ENCODE assay signal across 12 cellular contexts in the genomic region with DNA sequence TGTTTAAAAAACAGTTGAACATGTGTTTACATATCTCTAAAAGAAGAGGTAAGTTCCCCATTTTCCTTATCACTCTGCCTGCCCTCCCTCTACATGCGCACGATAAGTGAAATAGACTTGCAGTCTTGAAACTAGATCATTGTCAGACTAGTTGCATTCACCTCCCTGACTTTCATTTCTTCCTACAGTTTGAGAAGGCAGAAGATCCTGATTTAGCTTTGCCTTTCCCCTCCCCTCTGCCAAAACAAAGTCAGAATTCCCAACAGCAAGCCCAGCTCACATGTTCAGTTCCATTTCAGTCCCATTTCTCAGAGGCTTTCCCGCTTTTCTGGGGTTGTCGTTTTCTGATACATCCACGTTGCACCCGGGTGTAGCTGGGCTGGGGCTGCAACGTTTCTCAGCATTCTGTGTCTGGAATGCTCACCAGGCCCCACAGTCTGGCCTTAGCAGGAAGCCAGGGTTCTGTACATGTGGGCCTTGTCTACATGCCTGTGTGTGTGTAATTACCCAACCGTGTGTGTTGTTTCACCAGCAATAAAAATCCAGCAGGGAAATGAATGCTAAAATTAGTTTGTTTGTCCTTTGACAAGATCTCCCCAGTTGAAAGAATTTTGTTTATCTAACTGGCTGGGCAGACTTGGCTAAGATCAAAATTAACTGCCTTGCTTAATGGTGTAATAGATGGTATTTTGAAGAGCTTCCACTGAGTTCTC.
DNase-seq lines count a peak whose midpoint lies in the region; TF ChIP-seq lines count a peak whose summit lies in the region.
"Had no signal": no experiment of that assay in that cellular context is flagged by ENCODE, and none has a peak within 500 bp of the region (broad histone marks: within the 10 kb centered on the region; RNA-seq: fewer than 3 reads in every experiment).

No MANE protein-coding gene starts in this region.

- H3K36me3 ChIP-seq in PC-9 (ENCODE audit: low read depth): no peaks in the 10 kb centered on the region

- H4K20me1 ChIP-seq in PC-9 (ENCODE audit: insufficient read depth): no peaks in the 10 kb centered on the region

- H3K79me2 ChIP-seq in PC-9 (ENCODE audit: low read depth): 0 out of 2 replicates have a peak, but pooled peaks cover 10% of the 10 kb centered on the region

- intact Hi-C loops in PC-9 (cut with micrococcal nuclease; ENCODE audit: unreplicated experiment): no loop called here

- peak overlapping the region; percentile 100 for H3K27ac ChIP-seq in PC-9
- H3K27ac ChIP-seq: HL-60 had no signal

- peaks cover 56% of the 10 kb centered on the region for H3K4me1 ChIP-seq in PC-9 (replicated peaks; ENCODE audit: insufficient read depth)

- CTCF ChIA-PET in PC-9 (lab: Charles Lee): no interaction called here

- DNase-seq in AG10803 (ENCODE audit: low read depth): peak; percentile 95
- peak in 1 of 2 experiments; percentile 48 for DNase-seq in PC-9
- peak; percentile 95 for DNase-seq in fibroblast of villous mesenchyme (ENCODE audit: low read depth)
- DNase-seq in non-pigmented ciliary epithelial cell (ENCODE audit: low read depth): peak; percentile 43
- no peak for DNase-seq in mucosa of gallbladder (ENCODE audit: low spot score)
- no peak for DNase-seq in MV-4-11 (lab: John Stamatoyannopoulos, UW)
- no peak for DNase-seq in kidney glomerular epithelial cell (lab: John Stamatoyannopoulos, UW)
- DNase-seq in HPDE6-E6E7 (ENCODE audit: extremely low spot score): no peak
- DNase-seq: CD4-positive, CD25-positive, alpha-beta regulatory T cell; naive thymus-derived CD4-positive, alpha-beta T cell had no signal

- no peaks in the 10 kb centered on the region for H3K9me3 ChIP-seq in PC-9 (ENCODE audit: insufficient read depth, low read depth)

- no peaks in the 10 kb centered on the region for H3K9me2 ChIP-seq in PC-9 (ENCODE audit: insufficient read depth)

- peaks cover 38% of the 10 kb centered on the region for H3F3A ChIP-seq in PC-9 (ENCODE audit: insufficient read depth, low read depth)

- POLR2A ChIA-PET in PC-9 (lab: Charles Lee; ENCODE audit: unreplicated experiment): no interaction called here

- TF ChIP-seq CTCF in AG10803 (conservative IDR thresholded peaks at IDR 0.05; ENCODE audit: low read length) (no peak), PC-9 (conservative IDR thresholded peaks at IDR 0.05) (no peak), fibroblast of villous mesenchyme (IDR thresholded peaks at IDR 0.05; ENCODE audit: insufficient read depth, low read depth, low read length) (no peak)

- BruUV-seq in PC-9 (replicated peaks; lab: Mats Ljungman, UMichigan): no TSS peak

- H3K4me2 ChIP-seq in PC-9: peak overlapping the region; percentile 21; the same call in 1 of the 2 replicates
- H3K4me2 ChIP-seq: GM23338 had no signal

- no peak overlapping the region for H3K4me3 ChIP-seq in AG10803 (ENCODE audit: low read length)
- no peak overlapping the region for H3K4me3 ChIP-seq in PC-9
- H3K4me3 ChIP-seq in fibroblast of villous mesenchyme (ENCODE audit: low read depth, low read length): peak overlapping the region; percentile 2
- H3K4me3 ChIP-seq: GM23338 had no signal

- no peaks in the 10 kb centered on the region for H3K27me3 ChIP-seq in PC-9 (ENCODE audit: insufficient read depth, low read depth)

- no peak overlapping the region for H2AFZ ChIP-seq in PC-9
- H2AFZ ChIP-seq: GM23338 had no signal

Comparison
In these comparisons a context has a peak if more than half of its experiments do, and no peak if none do; other contexts are left out.
1. DNase-seq: peak in AG10803 (single experiment), fibroblast of villous mesenchyme (single experiment) and non-pigmented ciliary epithelial cell (single experiment); none in mucosa of gallbladder (single experiment), MV-4-11 (single experiment), kidney glomerular epithelial cell (single experiment) and HPDE6-E6E7 (single experiment).